In the genomic region with DNA sequence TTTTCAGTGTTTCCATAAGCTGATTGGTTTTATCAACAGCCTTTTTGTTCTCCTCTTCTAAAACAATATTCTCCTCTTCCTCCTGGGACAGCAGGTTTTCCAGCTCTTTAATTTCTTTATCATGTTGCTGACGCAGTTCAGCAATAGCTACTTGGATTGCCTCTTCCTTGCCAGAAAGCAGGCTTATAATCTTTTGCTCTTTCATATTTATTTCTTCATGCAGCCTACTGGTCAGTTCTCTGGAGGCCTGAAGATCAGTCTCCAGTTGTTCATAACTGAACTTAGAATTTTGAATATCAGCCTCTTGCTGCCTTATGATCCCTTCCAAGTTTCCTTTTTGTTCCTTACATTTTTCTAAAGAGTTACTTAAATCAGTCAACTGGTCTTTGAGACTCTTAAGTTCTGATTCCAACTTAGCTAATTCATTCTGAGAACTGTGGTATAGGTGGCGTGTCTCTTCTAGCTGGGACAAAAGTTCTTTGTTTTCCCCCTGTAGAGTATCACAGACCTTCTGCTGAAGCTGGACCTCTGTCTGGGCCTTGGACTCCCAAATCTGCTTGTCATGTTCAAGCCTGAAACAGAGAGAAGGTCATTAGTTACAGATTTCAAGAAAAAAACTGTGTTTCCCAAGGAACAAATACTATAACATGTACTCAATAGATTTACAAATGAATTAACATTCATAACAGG, we compare ENCODE assay signal across 17 cellular contexts. TPM values are rescaled to one million over a fixed set of nuclear protein-coding genes. Genes with fewer than 3 reads are reported as not detected.
DNase-seq lines count a peak whose midpoint lies in the region; ATAC-seq and TF ChIP-seq lines count a peak whose summit lies in the region.
"Had no signal": no experiment of that assay in that cellular context is flagged by ENCODE, and none has a peak within 500 bp of the region (broad histone marks: within the 10 kb centered on the region; RNA-seq: fewer than 3 reads in every experiment).

No MANE protein-coding gene starts in this region.

- H4K91ac ChIP-seq in H9 (ENCODE audit: insufficient read length, low read depth, low read length): no peak overlapping the region

- no peak for DNase-seq in activated naive CD4-positive, alpha-beta T cell treated with anti-CD3 and anti-CD28 coated beads, Interleukin-2, amount 50 U/mL, for 72 hours (ENCODE audit: low spot score in 2 of 2)
- no peak for DNase-seq in activated naive CD4-positive, alpha-beta T cell treated with anti-CD3 and anti-CD28 coated beads, Interleukin-2, amount 50 U/mL, for 16 hours
- no peak for DNase-seq in H9
- no peak for DNase-seq in heart right ventricle
- no peak for DNase-seq in stimulated activated naive B cell treated with anti-CD40 and anti-IgM and Interleukin-4, amounts not matched to agents 10 μg/mL and 1 μg/mL and 100 μg/mL, for 72 hours
- DNase-seq in NCI-H446 (lab: John Stamatoyannopoulos, UW): no peak
- DNase-seq: BE2C; CD8-positive, alpha-beta memory T cell; GF-D8; KBM-7; NCI-H1105; NCI-H1694 treated with DMSO at 0.1 percent for 48 hours; NCI-H2171; NCI-H774; SHP77 had no signal

- no peaks in the 10 kb centered on the region for H3K23me2 ChIP-seq in H9 (ENCODE audit: insufficient read length, low read depth, low read length, poor library complexity, severe bottlenecking)

- H4K20me1 ChIP-seq in H9 (ENCODE audit: control insufficient read depth, insufficient read depth, insufficient read length): no peaks in the 10 kb centered on the region

- H3K9me3 Mint-ChIP-seq in activated naive CD4-positive, alpha-beta T cell treated with anti-CD3 and anti-CD28 coated beads, Interleukin-2, amount 50 U/mL, for 72 hours: no peaks in the 10 kb centered on the region
- H3K9me3 Mint-ChIP-seq in H9: peaks cover 0 to 5% of the 10 kb centered on the region in 2 experiments; a peak in 1 of 5 replicates
- H3K9me3 Mint-ChIP-seq in stimulated activated naive B cell treated with anti-CD40 and anti-IgM and Interleukin-4, amounts not matched to agents 10 μg/mL and 1 μg/mL and 100 μg/mL, for 72 hours: no peaks in the 10 kb centered on the region
- H3K9me3 Mint-ChIP-seq: CD8-positive, alpha-beta memory T cell had no signal

- H3K27me3 Mint-ChIP-seq in H9 (ENCODE audit: low read depth): no peaks in the 10 kb centered on the region
- no peaks in the 10 kb centered on the region for H3K27me3 Mint-ChIP-seq in stimulated activated naive B cell treated with anti-CD40 and anti-IgM and Interleukin-4, amounts not matched to agents 10 μg/mL and 1 μg/mL and 100 μg/mL, for 72 hours
- H3K27me3 Mint-ChIP-seq: CD8-positive, alpha-beta memory T cell had no signal

- H3K4ac ChIP-seq in H9 (ENCODE audit: low read depth, low read length): no peak overlapping the region

- no peak overlapping the region for H3K9ac ChIP-seq in H9 (ENCODE audit: extremely low read depth, insufficient read length, low read length)

- H3K56ac ChIP-seq in H9 (ENCODE audit: insufficient read length, low read depth, low read length): no peak overlapping the region

- H3K23ac ChIP-seq in H9 (ENCODE audit: insufficient read length, low read depth, low read length): no peak overlapping the region

- no peak overlapping the region for H3T11ph ChIP-seq in H9 (ENCODE audit: low read length)

- H3K4me3 ChIP-seq in heart right ventricle: no peak overlapping the region

- H2BK12ac ChIP-seq in H9 (ENCODE audit: insufficient read length, low read depth, low read length): no peak overlapping the region

- H3K27ac Mint-ChIP-seq in activated naive CD4-positive, alpha-beta T cell treated with anti-CD3 and anti-CD28 coated beads, Interleukin-2, amount 50 U/mL, for 72 hours: peak overlapping the region; percentile 19 to 44
- peak overlapping the region in 2 of 3 experiments; percentile 3 to 20; a peak in 2 of 7 replicates for H3K27ac Mint-ChIP-seq in H9
- H3K27ac Mint-ChIP-seq in stimulated activated naive B cell treated with anti-CD40 and anti-IgM and Interleukin-4, amounts not matched to agents 10 μg/mL and 1 μg/mL and 100 μg/mL, for 72 hours: peak overlapping the region; percentile 14

- no peak overlapping the region for H2BK5ac ChIP-seq in H9 (ENCODE audit: insufficient read length, low read length)

- H4K8ac ChIP-seq in H9 (replicated peaks; ENCODE audit: insufficient read length, low read depth, low read length): no peak overlapping the region

- no peak overlapping the region for H2AK5ac ChIP-seq in H9 (ENCODE audit: insufficient read length, low read length)

- H3K79me2 ChIP-seq in H9 (ENCODE audit: insufficient read depth, low read length): no peaks in the 10 kb centered on the region

- TF ChIP-seq CTCF in H9 (conservative IDR thresholded peaks at IDR 0.05) (no peak), heart right ventricle (IDR thresholded peaks at IDR 0.05) (no peak)

- H3K4me3 Mint-ChIP-seq in H9: no peak overlapping the region
- no peak overlapping the region for H3K4me3 Mint-ChIP-seq in stimulated activated naive B cell treated with anti-CD40 and anti-IgM and Interleukin-4, amounts not matched to agents 10 μg/mL and 1 μg/mL and 100 μg/mL, for 72 hours
- H3K4me3 Mint-ChIP-seq: CD8-positive, alpha-beta memory T cell had no signal

- H2BK120ac ChIP-seq in H9 (ENCODE audit: low read depth, low read length, poor library complexity, severe bottlenecking): no peak overlapping the region

- peaks cover 0 to 80% (median 21%) of the 10 kb centered on the region in 9 donors for H3K36me3 ChIP-seq in heart right ventricle

- H3K4me1 Mint-ChIP-seq in H9: no peaks in the 10 kb centered on the region
- peaks cover 11 to 14% of the 10 kb centered on the region in 2 donors for H3K4me1 Mint-ChIP-seq in stimulated activated naive B cell treated with anti-CD40 and anti-IgM and Interleukin-4, amounts not matched to agents 10 μg/mL and 1 μg/mL and 100 μg/mL, for 72 hours

- no peak overlapping the region for H2BK20ac ChIP-seq in H9 (ENCODE audit: low read depth, low read length, poor library complexity, severe bottlenecking)

- no peaks in the 10 kb centered on the region for H3K79me1 ChIP-seq in H9 (ENCODE audit: insufficient read depth, low read depth, low read length, poor library complexity, severe bottlenecking)

- no peak overlapping the region for H3K14ac ChIP-seq in H9 (ENCODE audit: insufficient read depth, low read length)

- H3K27ac ChIP-seq in H9 (ENCODE audit: insufficient read length, low read depth, low read length) (no peak overlapping the region), heart right ventricle (peak overlapping the region in 6 of 10 donors; percentile 7 to 49 (median 38))

- H3K4me1 ChIP-seq in H9 (ENCODE audit: insufficient read depth, low read length): no peaks in the 10 kb centered on the region
- H3K4me1 ChIP-seq in heart right ventricle: peaks cover 0 to 16% (median 12%) of the 10 kb centered on the region in 9 donors
- H3K4me1 ChIP-seq: BE2C had no signal

- no peak overlapping the region for H2BK15ac ChIP-seq in H9 (ENCODE audit: low read depth, low read length)

- H3K4me2 ChIP-seq in H9 (ENCODE audit: insufficient read depth, insufficient read length, low read length): no peak overlapping the region

- peaks cover 26 to 30% of the 10 kb centered on the region in 2 donors for H3K36me3 Mint-ChIP-seq in activated naive CD4-positive, alpha-beta T cell treated with anti-CD3 and anti-CD28 coated beads, Interleukin-2, amount 50 U/mL, for 72 hours
- H3K36me3 Mint-ChIP-seq in H9 (ENCODE audit: insufficient read depth in 1 of 3, low read depth in 3 of 3): peaks cover 32 to 41% (median 35%) of the 10 kb centered on the region in 3 experiments; a peak in 6 of 7 replicates
- H3K36me3 Mint-ChIP-seq in stimulated activated naive B cell treated with anti-CD40 and anti-IgM and Interleukin-4, amounts not matched to agents 10 μg/mL and 1 μg/mL and 100 μg/mL, for 72 hours: peaks cover 23 to 36% of the 10 kb centered on the region in 2 donors

- H3K27me3 ChIP-seq in H9 (ENCODE audit: insufficient read depth, low read length) (no peaks in the 10 kb centered on the region), heart right ventricle (no peaks in the 10 kb centered on the region)
- H3K27me3 ChIP-seq: BE2C had no signal

- H3K18ac ChIP-seq in H9 (ENCODE audit: insufficient read length, low read depth, low read length): no peak overlapping the region

- H2AFZ ChIP-seq in H9 (ENCODE audit: low read length): no peak overlapping the region

- intact Hi-C loops in heart right ventricle (cut with DNase I): no loop called here

- no peak overlapping the region for H4K5ac ChIP-seq in H9 (ENCODE audit: insufficient read length, low read depth, low read length)

- ATAC-seq in activated naive CD4-positive, alpha-beta T cell treated with anti-CD3 and anti-CD28 coated beads, Interleukin-2, amount 50 U/mL, for 72 hours: no peak
- peak; percentile 52 to 86 (median 69) for ATAC-seq in heart right ventricle
- ATAC-seq in stimulated activated naive B cell treated with anti-CD40 and anti-IgM and Interleukin-4, amounts not matched to agents 10 μg/mL and 1 μg/mL and 100 μg/mL, for 72 hours (replicated peaks): no peak
- no peak for ATAC-seq in GM21737 (IDR thresholded peaks at IDR 0.05; ENCODE audit: unreplicated experiment)
- ATAC-seq: Panc1 had no signal

- H3K9me3 ChIP-seq in H9 (ENCODE audit: control insufficient read depth, low read depth, low read length) (no peaks in the 10 kb centered on the region), heart right ventricle (no peaks in the 10 kb centered on the region)
- H3K9me3 ChIP-seq: BE2C had no signal

- WGBS in H9 (ENCODE audit: extremely low coverage, insufficient read length, low lambda C conversion rate): no CpG with 5 or more reads among the region's 2 CpGs
- 76 to 77% methylated on average over 2 of the region's 2 CpGs for WGBS in heart right ventricle, 2 donors

RNA-seq across cellular contexts. Expression of a gene that starts 31.5 kb away (rescaled TPM):
- 100 to 1,000 TPM; 217 to 293 TPM for total RNA-seq in activated naive CD4-positive, alpha-beta T cell treated with anti-CD3 and anti-CD28 coated beads, Interleukin-2, amount 50 U/mL, for 72 hours
- total RNA-seq in H9 (2021) (1.1 and 1.2 TPM in 2 replicates), heart right ventricle (10 to 100 TPM in 4 of 10 donors, 1 to 10 TPM in 6; 5.0 to 40.7 (median 8.6) TPM)
- polyA plus RNA-seq in heart right ventricle: 10 to 100 TPM; 12.6 to 15.9 TPM

RNA-seq across cellular contexts. Expression of a gene that starts 57.4 kb away (rescaled TPM):
- 10 to 100 TPM; 30.1 to 31.8 TPM for total RNA-seq in activated naive CD4-positive, alpha-beta T cell treated with anti-CD3 and anti-CD28 coated beads, Interleukin-2, amount 50 U/mL, for 72 hours
- total RNA-seq in H9 (2021): 25.8 and 31.4 TPM in 2 replicates
- total RNA-seq in heart right ventricle: 10 to 100 TPM; 37.1 to 66.8 (median 49.7) TPM
- 10 to 100 TPM; 12.3 to 26.8 TPM for polyA plus RNA-seq in heart right ventricle

Comparison
In these comparisons a context has a peak if more than half of its experiments do, and no peak if none do; other contexts are left out.
1. ATAC-seq: peak in heart right ventricle (8 of 8); none in activated naive CD4-positive, alpha-beta T cell treated with anti-CD3 and anti-CD28 coated beads, Interleukin-2, amount 50 U/mL, for 72 hours (0 of 2), stimulated activated naive B cell treated with anti-CD40 and anti-IgM and Interleukin-4, amounts not matched to agents 10 μg/mL and 1 μg/mL and 100 μg/mL, for 72 hours (0 of 2) and GM21737 (single experiment).
2. RNA of a gene that starts 31.5 kb away (total RNA-seq): 217 to 293 TPM in activated naive CD4-positive, alpha-beta T cell treated with anti-CD3 and anti-CD28 coated beads, Interleukin-2, amount 50 U/mL, for 72 hours; 5.0 to 40.7 TPM in heart right ventricle and 1.1 to 1.2 TPM in H9; every median in the first group is over 4 times any median in the second.
3. Peak in every context shown above with its lines, with median percentiles within 50 percentile points of each other: H3K27ac Mint-ChIP-seq.